8 cellular contexts compared by ENCODE assay signal in genomic region chr15:92077353-92078080, GRCh38.
DNase-seq lines count a peak whose midpoint lies in the region; ATAC-seq, FAIRE-seq and TF ChIP-seq lines count a peak whose summit lies in the region.

No MANE protein-coding gene starts in this region.

- H3K27ac ChIP-seq in astrocyte (ENCODE audit: low read depth, low read length), result no peak overlapping the region

- H3K36me3 ChIP-seq in GM06990 (ENCODE audit: control insufficient read depth, insufficient read depth, low read length), result no peaks in the 10 kb centered on the region
- no peaks in the 10 kb centered on the region for H3K36me3 ChIP-seq in H7 (replicated peaks; ENCODE audit: control insufficient read depth, insufficient read depth, low read length)
- no peaks in the 10 kb centered on the region for H3K36me3 ChIP-seq in astrocyte (ENCODE audit: insufficient read depth, low read length)

- DNase-seq in GM06990 (ENCODE audit: extremely low read depth, insufficient read length) (no peak), H7 (peak; percentile 86), NCI-H1048 (lab: John Stamatoyannopoulos, UW) (peak; percentile 27), T-helper 2 cell (peak in 3 of 5 experiments; percentile 26 to 64 (median 60)), astrocyte (ENCODE audit: low read depth) (peak; percentile 37), hypothalamus (lab: John Stamatoyannopoulos, UW) (peak in 40 of 51 donors; percentile 5 to 76 (median 46))
- DNase-seq in stimulated activated CD4-positive, alpha-beta T cell treated with anti-CD3 and anti-CD28 coated beads, Interleukin-12 subunit alpha, Interleukin-12 subunit beta, amount 100 ng/mL, for 4 hours, result peak; percentile 62

- H3K4me1 ChIP-seq in astrocyte (ENCODE audit: insufficient read depth, low read length), result peaks cover 6% of the 10 kb centered on the region

- H3K4me2 ChIP-seq in astrocyte (ENCODE audit: low read length), result no peak overlapping the region

- peak; percentile 26 for FAIRE-seq in astrocyte (lab: Jason Lieb, UNC)

- peak; percentile 86 for TF ChIP-seq CTCF in GM06990 (IDR thresholded peaks at IDR 0.05; ENCODE audit: insufficient read depth, low read length, poor library complexity, severe bottlenecking)
- TF ChIP-seq CTCF in astrocyte (IDR thresholded peaks at IDR 0.05; ENCODE audit: insufficient read depth, low read depth, low read length), result peak; percentile 61

- no peaks in the 10 kb centered on the region for H3K27me3 Mint-ChIP-seq in astrocyte (ENCODE audit: low read depth, unreplicated experiment)

- H3K79me2 ChIP-seq in astrocyte (ENCODE audit: insufficient read depth, low read length), result no peaks in the 10 kb centered on the region

- no peaks in the 10 kb centered on the region for H3K9me3 Mint-ChIP-seq in astrocyte (ENCODE audit: unreplicated experiment)

- H3K4me1 Mint-ChIP-seq in astrocyte (ENCODE audit: low read depth, unreplicated experiment), result peaks cover 6% of the 10 kb centered on the region

- no peaks in the 10 kb centered on the region for H3K36me3 Mint-ChIP-seq in astrocyte (ENCODE audit: low read depth, unreplicated experiment)

- no peak overlapping the region for H3K4me3 ChIP-seq in GM06990 (replicated peaks; ENCODE audit: low read depth, low read length)
- H3K4me3 ChIP-seq in H7 (ENCODE audit: insufficient read depth, low read depth, low read length), result no peak overlapping the region
- H3K4me3 ChIP-seq in astrocyte (ENCODE audit: insufficient read depth, low read depth, low read length), result no peak overlapping the region

- no peaks in the 10 kb centered on the region for H3K27me3 ChIP-seq in GM06990 (replicated peaks; ENCODE audit: control insufficient read depth, insufficient read depth, low read length)
- H3K27me3 ChIP-seq in H7 (ENCODE audit: control insufficient read depth, insufficient read depth, low read length), result no peaks in the 10 kb centered on the region
- H3K27me3 ChIP-seq in astrocyte (ENCODE audit: insufficient read depth, low read length), result no peaks in the 10 kb centered on the region

- no peak for ATAC-seq in GM21360 (IDR thresholded peaks at IDR 0.05; ENCODE audit: unreplicated experiment)

- H3K4me3 Mint-ChIP-seq in astrocyte (ENCODE audit: unreplicated experiment), result no peak overlapping the region

- no peaks in the 10 kb centered on the region for H4K20me1 ChIP-seq in astrocyte (ENCODE audit: insufficient read depth, low read length)

- no peak overlapping the region for H3K9ac ChIP-seq in astrocyte (ENCODE audit: low read length)

- no peaks in the 10 kb centered on the region for H3K9me3 ChIP-seq in astrocyte (ENCODE audit: insufficient read depth, low read depth, low read length)

- H2AFZ ChIP-seq in astrocyte (ENCODE audit: low read depth, low read length), result no peak overlapping the region

- no peak overlapping the region for H3K27ac Mint-ChIP-seq in astrocyte (ENCODE audit: unreplicated experiment)
